8 cellular contexts compared by ENCODE assay signal in genomic region chr3:52685285-52685704, GRCh38. TPM values are rescaled to one million over a fixed set of nuclear protein-coding genes. Genes with fewer than 3 reads are reported as not detected.
A peak's percentile ranks its signal among the peaks of the same experiment; 100 is the strongest.
DNase-seq lines count a peak whose midpoint lies in the region; ATAC-seq and TF ChIP-seq lines count a peak whose summit lies in the region.

No MANE protein-coding gene starts in this region.

- H3K27me3 Mint-ChIP-seq in nephron progenitor cell (ENCODE audit: low read depth, poor library complexity) = no peaks in the 10 kb centered on the region
- H3K27me3 Mint-ChIP-seq in stimulated activated naive CD8-positive, alpha-beta T cell treated with anti-CD3 and anti-CD28 coated beads, Interleukin-15, amount 100 ng/mL, for 72 hours = no peaks in the 10 kb centered on the region

- peaks cover 0 to 36% (median 0%) of the 10 kb centered on the region in 3 donors for H3K36me3 ChIP-seq in Peyer's patch

- H3K36me3 Mint-ChIP-seq in nephron progenitor cell (ENCODE audit: low read depth) = peaks cover 43% of the 10 kb centered on the region

- H3K27ac ChIP-seq in Peyer's patch = peak overlapping the region; percentile 96 to 100 (median 98)

- no peaks in the 10 kb centered on the region for H3K9me3 ChIP-seq in Peyer's patch

- peak in 1 of 6 experiments; percentile 20 for TF ChIP-seq CTCF in Peyer's patch (IDR thresholded peaks at IDR 0.05)
- TF ChIP-seq CTCF in fibroblast of pulmonary artery (IDR thresholded peaks at IDR 0.05; ENCODE audit: low read length, missing control alignments) = no peak
- TF ChIP-seq CTCF in nephron progenitor cell (IDR thresholded peaks at IDR 0.05) = no peak

- H3K9me3 Mint-ChIP-seq in nephron progenitor cell = no peaks in the 10 kb centered on the region
- no peaks in the 10 kb centered on the region for H3K9me3 Mint-ChIP-seq in stimulated activated naive CD8-positive, alpha-beta T cell treated with anti-CD3 and anti-CD28 coated beads, Interleukin-15, amount 100 ng/mL, for 72 hours

- H3K4me1 ChIP-seq in Peyer's patch = peaks cover 0 to 32% (median 2%) of the 10 kb centered on the region in 4 donors

- H3K27ac Mint-ChIP-seq in nephron progenitor cell = peak overlapping the region; percentile 95
- peak overlapping the region; percentile 96 to 97 for H3K27ac Mint-ChIP-seq in stimulated activated naive CD8-positive, alpha-beta T cell treated with anti-CD3 and anti-CD28 coated beads, Interleukin-15, amount 100 ng/mL, for 72 hours

- peaks cover 66% of the 10 kb centered on the region for H3K4me1 Mint-ChIP-seq in nephron progenitor cell
- H3K4me1 Mint-ChIP-seq in stimulated activated naive CD8-positive, alpha-beta T cell treated with anti-CD3 and anti-CD28 coated beads, Interleukin-15, amount 100 ng/mL, for 72 hours = peaks cover 66% of the 10 kb centered on the region

- in situ Hi-C loops in KBM-7 (cut with MboI; ENCODE audit: low pct_unique_long_range_greater_than_20kb, low sequenced_read_pairs) = no loop called here

- H3K4me3 Mint-ChIP-seq in nephron progenitor cell = peak overlapping the region; percentile 95
- peak overlapping the region; percentile 84 to 93 for H3K4me3 Mint-ChIP-seq in stimulated activated naive CD8-positive, alpha-beta T cell treated with anti-CD3 and anti-CD28 coated beads, Interleukin-15, amount 100 ng/mL, for 72 hours

- DNase-seq in DMS79 (lab: John Stamatoyannopoulos, UW) = peak; percentile 59
- peak; percentile 69 for DNase-seq in KBM-7
- DNase-seq in Peyer's patch = peak; percentile 71 to 92 (median 91)
- peak; percentile 73 for DNase-seq in activated T-helper 9 cell treated with anti-CD3 and anti-CD28 coated beads, Interleukin-2, amount 50 U/mL, for 16 hours (ENCODE audit: low read depth)
- no peak for DNase-seq in fibroblast of pulmonary artery (ENCODE audit: low read depth)
- DNase-seq in nephron progenitor cell = peak; percentile 78
- DNase-seq in stimulated activated naive CD8-positive, alpha-beta T cell treated with anti-CD3 and anti-CD28 coated beads, Interleukin-15, amount 100 ng/mL, for 72 hours = peak; percentile 83 to 90

- peak in 1 of 2 donors; percentile 45 for TF ChIP-seq POLR2A in Peyer's patch (IDR thresholded peaks at IDR 0.05)

- ATAC-seq in GM21717 (IDR thresholded peaks at IDR 0.05; ENCODE audit: unreplicated experiment) = peak; percentile 61
- ATAC-seq in stimulated activated naive CD8-positive, alpha-beta T cell treated with anti-CD3 and anti-CD28 coated beads, Interleukin-15, amount 100 ng/mL, for 72 hours = peak; percentile 89

- no peaks in the 10 kb centered on the region for H3K27me3 ChIP-seq in Peyer's patch

- H3K4me3 ChIP-seq in Peyer's patch (peak overlapping the region; percentile 70 to 97 (median 80)), fibroblast of pulmonary artery (replicated peaks; ENCODE audit: low read depth, low read length) (peak overlapping the region; percentile 97)

RNA-seq across cellular contexts. Expression of gene PBRM1, which starts 0.4 kb away (rescaled TPM):
- total RNA-seq in Peyer's patch = 100 to 1,000 TPM in 1 of 4 donors, 10 to 100 TPM in 3; 68.1 to 120 (median 82.1) TPM

RNA-seq across cellular contexts. Expression of gene GNL3, which starts 0.5 kb away (rescaled TPM):
- 100 to 1,000 TPM in 1 of 4 donors, 10 to 100 TPM in 3; 21.5 to 249 (median 48.6) TPM for total RNA-seq in Peyer's patch

RNA-seq across cellular contexts. Expression of gene GLT8D1, which starts 20.3 kb away (rescaled TPM):
- 10 to 100 TPM; 25.6 to 31.2 (median 30.3) TPM for total RNA-seq in Peyer's patch

RNA-seq across cellular contexts. Expression of gene SPCS1, which starts 20.6 kb away (rescaled TPM):
- 100 to 1,000 TPM in 1 of 4 donors, 10 to 100 TPM in 3; 33.8 to 123 (median 65.3) TPM for total RNA-seq in Peyer's patch
